In genomic region chr10:116787893-116788665, GRCh38 we compare ENCODE assay signal across 8 cellular contexts. TPM values are rescaled to one million over a fixed set of nuclear protein-coding genes. Genes with fewer than 3 reads are reported as not detected.
DNase-seq lines count a peak whose midpoint lies in the region; ATAC-seq lines count a peak whose summit lies in the region.

No MANE protein-coding gene starts in this region.

- H3K4me3 ChIP-seq in MG63: peak overlapping the region; percentile 27

- H3K9me3 ChIP-seq in MG63: no peaks in the 10 kb centered on the region

- H3K36me3 ChIP-seq in MG63: no peaks in the 10 kb centered on the region

- DNase-seq in GDM1 (lab: John Stamatoyannopoulos, UW) (peak; percentile 21), H4 (ENCODE audit: low spot score) (peak; percentile 52), MG63 (peak; percentile 76), T-helper 2 cell (peak; percentile 51 to 76 (median 53)), amygdala (lab: John Stamatoyannopoulos, UW) (peak in 53 of 56 donors; percentile 5 to 90 (median 56)), hepatic stellate cell (ENCODE audit: low spot score) (peak; percentile 72), sciatic nerve (ENCODE audit: low spot score) (peak; percentile 92), OCI-M2 (lab: John Stamatoyannopoulos, UW; ENCODE audit: unreplicated experiment) (no peak)

- peak; percentile 86 for ATAC-seq in sciatic nerve

- no peaks in the 10 kb centered on the region for H3K27me3 ChIP-seq in MG63

- intact Hi-C loops in sciatic nerve (cut with DNase I): loop anchor here (2.0 kb wide), 1 partner anchor 105 kb away; no protein-coding TSS in a partner anchor

RNA-seq across cellular contexts. Expression of gene HSPA12A, which starts 45.7 kb away (rescaled TPM):
- total RNA-seq in H4 (2014; rRNA removed; shearing (Covaris generic)): 5.4 and 5.5 TPM in 2 replicates
- 2.6 and 2.8 TPM in 2 replicates for total RNA-seq in MG63 (2014; rRNA removed; shearing (Covaris generic); ENCODE audit: low replicate concordance)
- total RNA-seq in sciatic nerve: 139 TPM

Comparison
In these comparisons a context has a peak if more than half of its experiments do, and no peak if none do; other contexts are left out.
1. RNA of gene HSPA12A, which starts 45.7 kb away (total RNA-seq): 139 TPM in sciatic nerve (single experiment); 5.4 to 5.5 TPM in H4 and 2.6 to 2.8 TPM in MG63; every median in the first group is over 10 times any median in the second.